ENCODE assay signal across 34 cellular contexts in the genomic region with DNA sequence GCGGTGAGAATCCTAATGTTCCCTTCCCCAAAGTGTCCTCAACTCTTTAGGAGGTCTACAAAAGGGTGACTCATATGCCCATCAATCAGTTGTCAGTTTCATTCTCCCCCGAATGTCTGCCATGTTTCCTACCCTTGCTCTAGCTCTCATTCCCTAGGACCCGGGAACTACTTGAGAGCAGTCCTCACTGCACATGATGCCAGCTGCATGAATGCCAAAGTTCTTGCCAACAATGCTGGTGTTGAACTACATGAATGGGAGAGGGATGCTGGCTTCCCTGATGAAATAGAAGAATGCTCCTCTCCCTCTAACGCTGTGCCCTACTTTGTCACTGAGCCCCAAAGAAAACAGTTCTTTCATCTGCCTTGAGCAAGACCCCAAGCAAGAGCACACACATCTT. TPM values are rescaled to one million over a fixed set of nuclear protein-coding genes. Genes with fewer than 3 reads are reported as not detected.
"Had no signal": no experiment of that assay in that cellular context is flagged by ENCODE, and none has a peak within 500 bp of the region (broad histone marks: within the 10 kb centered on the region; RNA-seq: fewer than 3 reads in every experiment).

No MANE protein-coding gene starts in this region.

- H3K4me3 ChIP-seq: esophagus muscularis mucosa, gastrocnemius medialis had no signal

- H3K4me1 ChIP-seq: esophagus muscularis mucosa, foreskin keratinocyte, gastrocnemius medialis had no signal

- H3K36me3 ChIP-seq: brain microvascular endothelial cell, esophagus muscularis mucosa, gastrocnemius medialis, WERI-Rb-1 had no signal

- H3K27ac ChIP-seq: brain microvascular endothelial cell, esophagus muscularis mucosa, foreskin keratinocyte, gastrocnemius medialis, WERI-Rb-1 had no signal

- H3K9me3 ChIP-seq: esophagus muscularis mucosa, gastrocnemius medialis had no signal

- ATAC-seq: activated CD4-positive, CD25-positive, alpha-beta regulatory T cell treated with anti-CD3 and anti-CD28 coated beads, Interleukin-2, amount 50 U/mL, for 24 hours; activated CD8-positive, alpha-beta T cell treated with anti-CD3 and anti-CD28 coated beads for 36 hours; activated T-cell treated with anti-CD3 and anti-CD28 coated beads, Interleukin-2, amount 50 U/mL, for 4 hours; activated T-helper 17 cell treated with anti-CD3 and anti-CD28 coated beads, Interleukin-2, amount 50 U/mL, for 72 hours; effector memory CD8-positive, alpha-beta T cell; foreskin keratinocyte; gastrocnemius medialis; T-helper 17 cell had no signal

- DNase-seq: activated B cell treated with CpG ODN at 0.5 μM for 24 hours; activated CD4-positive, alpha-beta T cell treated with anti-CD3 and anti-CD28 coated beads for 48 hours; activated CD4-positive, alpha-beta T cell treated with anti-CD3 and anti-CD28 coated beads, Interleukin-2, amount 50 U/mL, for 1 hour; activated CD4-positive, alpha-beta T cell treated with anti-CD3 and anti-CD28 coated beads, Interleukin-2, amount 50 U/mL, for 48 hours; activated CD8-positive, alpha-beta memory T cell treated with anti-CD3 and anti-CD28 coated beads for 24 hours; activated CD8-positive, alpha-beta T cell treated with anti-CD3 and anti-CD28 coated beads for 36 hours; activated effector memory CD4-positive, alpha-beta T cell treated with Interleukin-2 at 50 U/mL for 16 hours; activated gamma-delta T cell treated with Interleukin-2 at 50 U/mL for 16 hours; activated naive CD4-positive, alpha-beta T cell treated with anti-CD3 and anti-CD28 coated beads, Interleukin-2, amount 50 U/mL, for 16 hours; activated naive CD4-positive, alpha-beta T cell treated with Interleukin-2 at 50 U/mL for 16 hours; activated T-cell treated with anti-CD3 and anti-CD28 coated beads, Interleukin-2, amount 50 U/mL, for 4 hours; amniotic stem cell; anterior cingulate cortex; brain microvascular endothelial cell; caudate nucleus; cortex of kidney; dermis blood vessel endothelial cell; effector CD4-positive, alpha-beta T cell; effector memory CD8-positive, alpha-beta T cell; erythroblast; foreskin keratinocyte; gastrocnemius medialis; glutamatergic neuron; T-helper 1 cell; T-helper 17 cell; T1000; WERI-Rb-1 had no signal

- H3K27me3 ChIP-seq: brain microvascular endothelial cell, esophagus muscularis mucosa, foreskin keratinocyte, gastrocnemius medialis had no signal

RNA-seq across cellular contexts. Expression of a gene that starts 12.5 kb away (rescaled TPM):
- total RNA-seq: activated B cell treated with CpG ODN at 0.5 μM for 24 hours; activated CD8-positive, alpha-beta T cell treated with anti-CD3 and anti-CD28 coated beads for 36 hours; activated T-cell treated with anti-CD3 and anti-CD28 coated beads, Interleukin-2, amount 50 U/mL, for 4 hours; activated T-helper 17 cell treated with anti-CD3 and anti-CD28 coated beads, Interleukin-2, amount 50 U/mL, for 72 hours; astrocyte; bronchial epithelial cell; chondrocyte; dermis blood vessel endothelial cell; esophagus muscularis mucosa; foreskin keratinocyte; gastrocnemius medialis; T-helper 17 cell had no signal
- polyA plus RNA-seq: adipose tissue, foreskin keratinocyte had no signal
